ENCODE assay signal across 7 cellular contexts in genomic region chr13:52127783-52128702, GRCh38. TPM values are rescaled to one million over a fixed set of nuclear protein-coding genes. Genes with fewer than 3 reads are reported as not detected.
DNase-seq lines count a peak whose midpoint lies in the region; ATAC-seq and TF ChIP-seq lines count a peak whose summit lies in the region.

No MANE protein-coding gene starts in this region.

- H3K9me3 Mint-ChIP-seq in activated B cell treated with CpG ODN at 0.5 μM for 24 hours, result no peaks in the 10 kb centered on the region

- no peak overlapping the region for H3K27ac ChIP-seq in colonic mucosa

- H3K27ac Mint-ChIP-seq in activated B cell treated with CpG ODN at 0.5 μM for 24 hours, result no peak overlapping the region

- peaks cover 18% of the 10 kb centered on the region for H3K36me3 Mint-ChIP-seq in activated B cell treated with CpG ODN at 0.5 μM for 24 hours (ENCODE audit: low read depth)

- H3K4me1 Mint-ChIP-seq in activated B cell treated with CpG ODN at 0.5 μM for 24 hours, result peaks cover 17% of the 10 kb centered on the region

- H3K4me1 ChIP-seq in colonic mucosa, result no peaks in the 10 kb centered on the region

- H3K9me3 ChIP-seq in colonic mucosa, result no peaks in the 10 kb centered on the region

- H3K4me3 ChIP-seq in GM12875 (ENCODE audit: low read depth, low read length) (peak overlapping the region; percentile 47), colonic mucosa (peak overlapping the region; percentile 77)

- DNase-seq in NCI-H2196 treated with DMSO at 0.1 percent for 48 hours (lab: John Stamatoyannopoulos, UW; ENCODE audit: unreplicated experiment), result peak; percentile 27
- peak; percentile 17 for DNase-seq in activated B cell treated with CpG ODN at 0.5 μM for 24 hours
- peak; percentile 83 for DNase-seq in colonic mucosa
- DNase-seq in kidney tubule cell (ENCODE audit: low spot score), result peak; percentile 79
- peak in 3 of 4 experiments; percentile 20 to 32 (median 21) for DNase-seq in stimulated activated CD4-positive, alpha-beta T cell treated with anti-CD3 and anti-CD28 coated beads, Interleukin-1b, Interleukin-23, amount 100 ng/mL, for 24 hours (ENCODE audit: low read depth in 4 of 4, low spot score in 1 of 4)

- peak; percentile 66 for TF ChIP-seq CTCF in GM12875 (IDR thresholded peaks at IDR 0.05; ENCODE audit: borderline replicate concordance, insufficient read depth, low read depth, low read length)
- peak; percentile 32 for TF ChIP-seq CTCF in activated B cell treated with CpG ODN at 0.5 μM for 24 hours (IDR thresholded peaks at IDR 0.05)
- peak; percentile 84 for TF ChIP-seq CTCF in colonic mucosa (IDR thresholded peaks at IDR 0.05)

- H3K27me3 ChIP-seq in colonic mucosa, result no peaks in the 10 kb centered on the region

- peak; percentile 22 for ATAC-seq in HG02938 (IDR thresholded peaks at IDR 0.05; ENCODE audit: unreplicated experiment)
- peak; percentile 73 for ATAC-seq in activated B cell treated with CpG ODN at 0.5 μM for 24 hours (ENCODE audit: low read depth)

- CTCF ChIA-PET in activated B cell treated with CpG ODN at 0.5 μM for 24 hours (lab: Charles Lee), result interaction anchor here (0.7 to 2.1 kb wide), 19 partner anchors 9 to 1002 kb away, joined by 3 to 18 read pairs (median 4); no protein-coding TSS in a partner anchor

- H3K36me3 ChIP-seq in colonic mucosa, result peaks cover 6% of the 10 kb centered on the region

- intact Hi-C loops in activated B cell treated with CpG ODN at 0.5 μM for 24 hours (cut with micrococcal nuclease), result loop anchor here (1.0 to 5.0 kb wide), 10 partner anchors 31 to 1003 kb away; partner anchors contain the start of genes INTS6, NEK3, TMEM272 and VPS36
- intact Hi-C loops in colonic mucosa (cut with DNase I), result loop anchor here (2.0 to 5.0 kb wide), 4 partner anchors 129 to 311 kb away; no protein-coding TSS in a partner anchor

- peak overlapping the region; percentile 87 for H3K4me3 Mint-ChIP-seq in activated B cell treated with CpG ODN at 0.5 μM for 24 hours

- POLR2A ChIA-PET in activated B cell treated with CpG ODN at 0.5 μM for 24 hours (lab: Charles Lee), result interaction anchor here (0.7 to 1.0 kb wide), 3 partner anchors 31 to 675 kb away, joined by 4 to 5 read pairs (median 4); partner anchors contain the start of gene INTS6

- peak overlapping the region; percentile 65 to 77 for H3K9ac ChIP-seq in colonic mucosa (ENCODE audit: low read depth in 2 of 2, low read length in 2 of 2)

- H3K27me3 Mint-ChIP-seq in activated B cell treated with CpG ODN at 0.5 μM for 24 hours, result peaks cover 18% of the 10 kb centered on the region

RNA-seq across cellular contexts. Expression of gene NEK5, which starts 0.8 kb away (rescaled TPM):
- not detected in 2 replicates for total RNA-seq in activated B cell treated with CpG ODN at 0.5 μM for 24 hours
- under 1 TPM; 0.24 to 0.25 TPM for total RNA-seq in colonic mucosa

RNA-seq across cellular contexts. Expression of gene NEK3, which starts 31.4 kb away (rescaled TPM):
- total RNA-seq in activated B cell treated with CpG ODN at 0.5 μM for 24 hours, result 9.1 and 12.0 TPM in 2 replicates
- 10 to 100 TPM; 27.8 to 35.8 TPM for total RNA-seq in colonic mucosa

Comparison
In these comparisons a context has a peak if more than half of its experiments do, and no peak if none do; other contexts are left out.
1. CTCF ChIP-seq: peak in every context shown above with its lines; median percentile 84 in colonic mucosa; 66 in GM12875; 32 in activated B cell treated with CpG ODN at 0.5 μM for 24 hours.
2. DNase-seq: peak in every context shown above with its lines; median percentile 83 in colonic mucosa; 79 in kidney tubule cell; 27 in NCI-H2196 treated with DMSO at 0.1 percent for 48 hours; 21 in stimulated activated CD4-positive, alpha-beta T cell treated with anti-CD3 and anti-CD28 coated beads, Interleukin-1b, Interleukin-23, amount 100 ng/mL, for 24 hours; 17 in activated B cell treated with CpG ODN at 0.5 μM for 24 hours.